8 cellular contexts compared by ENCODE assay signal in genomic region chr12:56104109-56104814, GRCh38. TPM values are rescaled to one million over a fixed set of nuclear protein-coding genes. Genes with fewer than 3 reads are reported as not detected.
DNase-seq lines count a peak whose midpoint lies in the region; ATAC-seq and TF ChIP-seq lines count a peak whose summit lies in the region.

PA2G4 (plus strand) TSS chr12:56104559; CDS start chr12:56104738, 179 bp downstream.

- peak; percentile 99 for DNase-seq in Ammon's horn (ENCODE audit: low spot score)
- DNase-seq in GM19238 (ENCODE audit: insufficient read length, low spot score), result peak; percentile 95
- peak; percentile 96 to 99 for DNase-seq in NCI-H524 (lab: John Stamatoyannopoulos, UW)
- DNase-seq in activated CD4-positive, alpha-beta T cell treated with anti-CD3 and anti-CD28 coated beads for 36 hours, result peak; percentile 99
- peak; percentile 99 for DNase-seq in choroid plexus epithelial cell (ENCODE audit: low read depth)
- DNase-seq in kidney glomerular epithelial cell (lab: John Stamatoyannopoulos, UW), result peak; percentile 97
- DNase-seq in stimulated activated CD4-positive, alpha-beta T cell treated with anti-CD3 and anti-CD28 coated beads, Interleukin-1b, Interleukin-23, amount 100 ng/mL, for 1 hour (ENCODE audit: low read depth in 2 of 2), result peak; percentile 90 to 95

- H3K4me3 Mint-ChIP-seq in activated CD4-positive, alpha-beta T cell treated with anti-CD3 and anti-CD28 coated beads for 36 hours, result peak within 1 kb of the TSS; percentile 100

- no peak for TF ChIP-seq CTCF in choroid plexus epithelial cell (conservative IDR thresholded peaks at IDR 0.05; ENCODE audit: low read depth, low read length)

- ATAC-seq in HG03442 (IDR thresholded peaks at IDR 0.05; ENCODE audit: unreplicated experiment), result peak; percentile 96
- ATAC-seq in activated CD4-positive, alpha-beta T cell treated with anti-CD3 and anti-CD28 coated beads for 36 hours, result peak; percentile 95

- POLR2A ChIA-PET in activated CD4-positive, alpha-beta T cell treated with anti-CD3 and anti-CD28 coated beads for 36 hours (lab: Charles Lee), result interaction anchor here (0.6 to 3.0 kb wide), 20 partner anchors 9 to 543 kb away, joined by 3 to 76 read pairs (median 4); partner anchors contain the start of genes DNAJC14, ESYT1, ORMDL2 and RAB5B

- H3K27ac Mint-ChIP-seq in activated CD4-positive, alpha-beta T cell treated with anti-CD3 and anti-CD28 coated beads for 36 hours, result peak within 1 kb of the TSS; percentile 100

- peaks cover 45% of the 10 kb centered on the region for H3K36me3 Mint-ChIP-seq in activated CD4-positive, alpha-beta T cell treated with anti-CD3 and anti-CD28 coated beads for 36 hours (ENCODE audit: low read depth)

- intact Hi-C loops in activated CD4-positive, alpha-beta T cell treated with anti-CD3 and anti-CD28 coated beads for 36 hours (cut with DNase I, micrococcal nuclease), result loop anchor here (1.0 to 5.0 kb wide), 21 partner anchors 12 to 528 kb away; partner anchors contain the start of genes ESYT1 (in 2 of the 2), MYL6B (in 2 of the 2), PYM1 (in 2 of the 2) and RPL41 (in 2 of the 2)

- H3K9me3 Mint-ChIP-seq in activated CD4-positive, alpha-beta T cell treated with anti-CD3 and anti-CD28 coated beads for 36 hours (ENCODE audit: low read depth), result no peaks in the 10 kb centered on the region

- CTCF ChIA-PET in activated CD4-positive, alpha-beta T cell treated with anti-CD3 and anti-CD28 coated beads for 36 hours (lab: Charles Lee), result interaction anchor here (0.6 to 3.4 kb wide), 22 partner anchors 13 to 620 kb away, joined by 3 to 47 read pairs (median 3); partner anchors contain the start of genes ERBB3, ESYT1, ORMDL2 and RNF41

- peak within 1 kb of the TSS; percentile 92 for H3K4me3 ChIP-seq in choroid plexus epithelial cell (ENCODE audit: low read depth, low read length)

- H3K27me3 Mint-ChIP-seq in activated CD4-positive, alpha-beta T cell treated with anti-CD3 and anti-CD28 coated beads for 36 hours, result no peaks in the 10 kb centered on the region

- H3K4me1 Mint-ChIP-seq in activated CD4-positive, alpha-beta T cell treated with anti-CD3 and anti-CD28 coated beads for 36 hours, result peaks cover 43% of the 10 kb centered on the region

RNA-seq across cellular contexts. Expression of gene PA2G4, which starts in this region (rescaled TPM):
- total RNA-seq in activated CD4-positive, alpha-beta T cell treated with anti-CD3 and anti-CD28 coated beads for 36 hours, result 100 to 1,000 TPM; 446 to 695 TPM

Comparison
In these comparisons a context has a peak if more than half of its experiments do, and no peak if none do; other contexts are left out.
1. Peak in every context shown above with its lines: DNase-seq, ATAC-seq and H3K4me3 ChIP-seq.